12 cellular contexts compared by ENCODE assay signal in the genomic region with DNA sequence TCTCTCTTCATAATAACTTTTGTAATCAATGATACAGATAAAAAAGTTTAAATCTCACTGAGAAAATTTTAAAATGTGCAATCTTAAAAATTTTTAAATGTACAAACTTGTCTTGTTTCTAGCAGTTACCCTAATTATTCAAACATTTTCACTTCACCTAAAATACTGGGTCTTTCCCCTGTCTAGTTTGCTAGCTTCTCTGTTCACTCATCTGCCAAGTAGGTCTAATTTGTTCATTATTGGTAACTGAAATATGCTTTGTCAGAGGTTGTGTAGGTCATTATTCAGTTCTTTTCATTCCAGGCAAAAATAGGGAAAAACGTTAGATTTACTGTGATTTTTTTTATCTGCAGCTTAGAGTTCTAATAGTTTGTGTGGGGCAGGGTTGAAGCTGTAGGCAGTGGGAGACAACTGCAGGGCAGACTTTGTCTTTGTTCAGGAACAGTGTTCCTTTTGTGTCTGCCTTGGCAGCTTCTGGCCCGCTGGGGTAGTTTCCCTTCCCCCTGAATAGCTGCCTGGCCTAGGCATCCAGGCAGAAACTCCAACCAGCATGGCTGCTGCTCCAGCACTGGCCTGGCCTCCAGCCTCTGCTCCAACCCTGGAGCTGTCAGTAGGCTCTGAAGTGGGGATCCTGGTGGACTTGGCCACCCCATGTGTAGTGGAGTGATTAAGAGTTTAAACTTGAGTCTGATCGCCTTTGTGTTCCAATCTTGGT. TPM values are rescaled to one million over a fixed set of nuclear protein-coding genes. Genes with fewer than 3 reads are reported as not detected.
A peak's percentile ranks its signal among the peaks of the same experiment; 100 is the strongest.
DNase-seq lines count a peak whose midpoint lies in the region; ATAC-seq and TF ChIP-seq lines count a peak whose summit lies in the region.
"Had no signal": no experiment of that assay in that cellular context is flagged by ENCODE, and none has a peak within 500 bp of the region (broad histone marks: within the 10 kb centered on the region; RNA-seq: fewer than 3 reads in every experiment).

No MANE protein-coding gene starts in this region.

- H3K4me3 ChIP-seq in H7 (ENCODE audit: insufficient read depth, low read depth, low read length) (no peak overlapping the region), esophagus squamous epithelium (no peak overlapping the region)
- H3K4me3 ChIP-seq: tibial artery had no signal

- H3K27me3 Mint-ChIP-seq in activated T-helper 17 cell treated with anti-CD3 and anti-CD28 coated beads, Interleukin-2, amount 50 U/mL, for 72 hours, result no peaks in the 10 kb centered on the region
- H3K27me3 Mint-ChIP-seq: activated naive CD4-positive, alpha-beta T cell treated with anti-CD3 and anti-CD28 coated beads, Interleukin-2, amount 10 ng/mL, durations not matched to agents 7 days and 5 days had no signal

- peak overlapping the region; percentile 7 for H3K4me3 Mint-ChIP-seq in activated T-helper 17 cell treated with anti-CD3 and anti-CD28 coated beads, Interleukin-2, amount 50 U/mL, for 72 hours
- H3K4me3 Mint-ChIP-seq: activated naive CD4-positive, alpha-beta T cell treated with anti-CD3 and anti-CD28 coated beads, Interleukin-2, amount 10 ng/mL, durations not matched to agents 7 days and 5 days had no signal

- H3K27ac ChIP-seq in foreskin keratinocyte, result no peak overlapping the region
- peak overlapping the region in 1 of 4 donors; percentile 25 for H3K27ac ChIP-seq in esophagus squamous epithelium
- H3K27ac ChIP-seq: tibial artery had no signal

- H3K9me3 Mint-ChIP-seq in activated T-helper 17 cell treated with anti-CD3 and anti-CD28 coated beads, Interleukin-2, amount 50 U/mL, for 72 hours, result no peaks in the 10 kb centered on the region
- H3K9me3 Mint-ChIP-seq: activated naive CD4-positive, alpha-beta T cell treated with anti-CD3 and anti-CD28 coated beads, Interleukin-2, amount 10 ng/mL, durations not matched to agents 7 days and 5 days had no signal

- DNase-seq in H7 (peak; percentile 44), iPS-NIHi7 (ENCODE audit: extremely low spot score) (peak; percentile 35), retina (peak; percentile 85), erythroblast (lab: John Stamatoyannopoulos, UW) (no peak), foreskin keratinocyte (no peak), esophagus squamous epithelium (lab: John Stamatoyannopoulos, UW) (no peak)
- no peak for DNase-seq in activated T-cell treated with anti-CD3 and anti-CD28 coated beads, Interleukin-2, amount 50 U/mL, for 1 hour
- DNase-seq: activated naive CD4-positive, alpha-beta T cell treated with anti-CD3 and anti-CD28 coated beads, Interleukin-2, amount 10 ng/mL, durations not matched to agents 7 days and 5 days; foreskin fibroblast; NCI-H226; tibial artery had no signal

- H3K27ac Mint-ChIP-seq in activated T-helper 17 cell treated with anti-CD3 and anti-CD28 coated beads, Interleukin-2, amount 50 U/mL, for 72 hours, result peak overlapping the region; percentile 1
- H3K27ac Mint-ChIP-seq: activated naive CD4-positive, alpha-beta T cell treated with anti-CD3 and anti-CD28 coated beads, Interleukin-2, amount 10 ng/mL, durations not matched to agents 7 days and 5 days had no signal

- H3K36me3 ChIP-seq in H7 (replicated peaks; ENCODE audit: control insufficient read depth, insufficient read depth, low read length) (no peaks in the 10 kb centered on the region), esophagus squamous epithelium (no peaks in the 10 kb centered on the region)
- H3K36me3 ChIP-seq: tibial artery had no signal

- WGBS in esophagus squamous epithelium, 2 donors, result 47 to 54% methylated on average over 3 of the region's 3 CpGs

- no peak for ATAC-seq in activated T-helper 17 cell treated with anti-CD3 and anti-CD28 coated beads, Interleukin-2, amount 50 U/mL, for 72 hours (replicated peaks)
- no peak for ATAC-seq in foreskin keratinocyte

- H3K4me1 Mint-ChIP-seq in activated T-helper 17 cell treated with anti-CD3 and anti-CD28 coated beads, Interleukin-2, amount 50 U/mL, for 72 hours, result peaks cover 48% of the 10 kb centered on the region

- intact Hi-C loops in esophagus squamous epithelium (cut with DNase I), result no loop called here

- H3K4me1 ChIP-seq in foreskin keratinocyte (peaks cover 31% of the 10 kb centered on the region), esophagus squamous epithelium (peaks cover under 1 to 63% (median 9%) of the 10 kb centered on the region in 3 donors)

- H3K9me3 ChIP-seq in esophagus squamous epithelium, result no peaks in the 10 kb centered on the region
- H3K9me3 ChIP-seq: tibial artery had no signal

- H3K27me3 ChIP-seq in H7 (ENCODE audit: control insufficient read depth, insufficient read depth, low read length), result no peaks in the 10 kb centered on the region
- no peaks in the 10 kb centered on the region for H3K27me3 ChIP-seq in foreskin keratinocyte
- H3K27me3 ChIP-seq in esophagus squamous epithelium, result no peaks in the 10 kb centered on the region
- H3K27me3 ChIP-seq: tibial artery had no signal

- no peak for TF ChIP-seq CTCF in foreskin keratinocyte (conservative IDR thresholded peaks at IDR 0.05)
- TF ChIP-seq CTCF in esophagus squamous epithelium (IDR thresholded peaks at IDR 0.05), result no peak

- H3K36me3 Mint-ChIP-seq in activated T-helper 17 cell treated with anti-CD3 and anti-CD28 coated beads, Interleukin-2, amount 50 U/mL, for 72 hours (ENCODE audit: low read depth), result no peaks in the 10 kb centered on the region

- TF ChIP-seq POLR2A in erythroblast (IDR thresholded peaks at IDR 0.05; ENCODE audit: low read length) (no peak), esophagus squamous epithelium (IDR thresholded peaks at IDR 0.05) (no peak)

RNA-seq across cellular contexts. Expression of a gene that starts 48.5 kb away (rescaled TPM):
- 5.6 and 13.6 TPM in 2 replicates for total RNA-seq in H7 (2014; rRNA removed; shearing (Covaris generic))
- total RNA-seq in activated T-helper 17 cell treated with anti-CD3 and anti-CD28 coated beads, Interleukin-2, amount 50 U/mL, for 72 hours, result 10 to 100 TPM; 16.8 to 31.5 TPM
- 21.5 and 23.6 TPM in 2 replicates for total RNA-seq in foreskin keratinocyte
- polyA plus RNA-seq in foreskin keratinocyte, result 9.2 and 11.1 TPM in 2 replicates
- total RNA-seq in esophagus squamous epithelium, result 10 to 100 TPM in 3 of 4 donors, 1 to 10 TPM in 1; 7.7 to 23.3 (median 18.2) TPM

Comparison
In these comparisons a context has a peak if more than half of its experiments do, and no peak if none do; other contexts are left out.
1. DNase-seq: peak in H7 (single experiment), iPS-NIHi7 (single experiment) and retina (single experiment); none in erythroblast (0 of 2), activated T-cell treated with anti-CD3 and anti-CD28 coated beads, Interleukin-2, amount 50 U/mL, for 1 hour (single experiment), foreskin keratinocyte (0 of 2) and esophagus squamous epithelium (single experiment).